ENCODE assay signal across 19 cellular contexts in the genomic region with DNA sequence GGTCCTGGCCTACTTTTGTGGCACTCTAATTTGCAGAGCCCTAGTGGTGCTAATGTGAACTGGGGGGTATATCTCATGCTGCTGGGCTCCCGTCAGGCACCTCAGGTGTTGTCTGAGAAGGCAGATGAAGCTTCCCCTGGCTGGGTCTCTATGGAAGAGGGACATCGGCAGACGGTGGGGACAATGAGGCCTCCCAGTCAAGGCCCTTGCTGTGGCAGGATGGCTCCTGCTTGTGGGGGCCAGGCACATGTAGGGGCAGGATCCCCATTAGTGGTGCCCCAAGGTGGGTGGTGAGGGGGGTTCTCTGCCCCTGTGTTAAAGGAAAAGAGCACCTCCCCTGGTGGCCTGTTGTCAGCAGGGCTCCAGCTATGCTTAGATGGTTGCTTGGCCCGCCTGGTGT.
"Had no signal": no experiment of that assay in that cellular context is flagged by ENCODE, and none has a peak within 500 bp of the region (broad histone marks: within the 10 kb centered on the region; RNA-seq: fewer than 3 reads in every experiment).

No MANE protein-coding gene starts in this region.

- H3K27ac ChIP-seq: neural progenitor cell, prostate gland, sigmoid colon, stomach, thyroid gland had no signal

- H3K4me1 Mint-ChIP-seq: memory B cell; stimulated activated effector memory CD8-positive, alpha-beta T cell treated with anti-CD3 and anti-CD28 coated beads, Interleukin-12 subunit alpha, Interleukin-12 subunit beta, amount 100 ng/mL, for 72 hours had no signal

- H3K36me3 ChIP-seq: neural progenitor cell, prostate gland, sigmoid colon, stomach, thyroid gland had no signal

- DNase-seq: effector memory CD4-positive, alpha-beta T cell; left ventricle myocardium superior; midbrain; naive thymus-derived CD4-positive, alpha-beta T cell; right cardiac atrium; sigmoid colon; stimulated activated CD4-positive, alpha-beta T cell treated with anti-CD3 and anti-CD28 coated beads, Interleukin-2, amount 100 ng/mL, for 24 hours; stimulated activated CD4-positive, alpha-beta T cell treated with anti-CD3 and anti-CD28 coated beads, Interleukin-4, amount 100 ng/mL, for 24 hours; stimulated activated naive CD4-positive, alpha-beta T cell treated with Interleukin-2 at 50 U/mL for 16 hours; stomach; thyroid gland had no signal

- H3K27ac Mint-ChIP-seq: dendritic cell treated with granulocyte-macrophage colony-stimulating factor and Interleukin-4, amounts not matched to agents 40 ng/mL and 50 ng/mL, for 4 days; memory B cell; naive thymus-derived CD4-positive, alpha-beta T cell; nephron; neural progenitor cell; stimulated activated effector memory CD8-positive, alpha-beta T cell treated with anti-CD3 and anti-CD28 coated beads, Interleukin-12 subunit alpha, Interleukin-12 subunit beta, amount 100 ng/mL, for 72 hours; type B pancreatic cell had no signal

- H3K9ac ChIP-seq: neural progenitor cell had no signal

- ATAC-seq: left ventricle myocardium superior; naive thymus-derived CD4-positive, alpha-beta T cell; right cardiac atrium; stimulated activated effector memory CD8-positive, alpha-beta T cell treated with anti-CD3 and anti-CD28 coated beads, Interleukin-12 subunit alpha, Interleukin-12 subunit beta, amount 100 ng/mL, for 72 hours had no signal

- H3K4me2 ChIP-seq: neural progenitor cell had no signal

- H3K27me3 ChIP-seq: neural progenitor cell, sigmoid colon, stomach, thyroid gland had no signal

- H3K4me3 Mint-ChIP-seq: dendritic cell treated with granulocyte-macrophage colony-stimulating factor and Interleukin-4, amounts not matched to agents 40 ng/mL and 50 ng/mL, for 4 days; memory B cell; naive thymus-derived CD4-positive, alpha-beta T cell; nephron; neural progenitor cell; stimulated activated effector memory CD8-positive, alpha-beta T cell treated with anti-CD3 and anti-CD28 coated beads, Interleukin-12 subunit alpha, Interleukin-12 subunit beta, amount 100 ng/mL, for 72 hours; type B pancreatic cell had no signal

- H3K4me3 ChIP-seq: lung, neural progenitor cell, prostate gland, sigmoid colon, stomach, thyroid gland had no signal

- H3K36me3 Mint-ChIP-seq: memory B cell; neural progenitor cell; stimulated activated effector memory CD8-positive, alpha-beta T cell treated with anti-CD3 and anti-CD28 coated beads, Interleukin-12 subunit alpha, Interleukin-12 subunit beta, amount 100 ng/mL, for 72 hours; type B pancreatic cell had no signal

- H3K9me3 Mint-ChIP-seq: type B pancreatic cell had no signal

- H2AFZ ChIP-seq: neural progenitor cell had no signal

- H3K4me1 ChIP-seq: neural progenitor cell, prostate gland, stomach, thyroid gland had no signal

- H3K9me3 ChIP-seq: prostate gland, stomach, thyroid gland had no signal
